In genomic region chrX:125005863-125006262, GRCh38 we compare ENCODE assay signal across 23 cellular contexts. TPM values are rescaled to one million over a fixed set of nuclear protein-coding genes. Genes with fewer than 3 reads are reported as not detected.
DNase-seq lines count a peak whose midpoint lies in the region; ATAC-seq, FAIRE-seq and TF ChIP-seq lines count a peak whose summit lies in the region.
"Had no signal": no experiment of that assay in that cellular context is flagged by ENCODE, and none has a peak within 500 bp of the region (broad histone marks: within the 10 kb centered on the region; RNA-seq: fewer than 3 reads in every experiment).

No MANE protein-coding gene starts in this region.

- H3K9me3 ChIP-seq in kidney (ENCODE audit: control insufficient read depth in 1 of 2, low read length in 2 of 2) (no peaks in the 10 kb centered on the region), neuronal stem cell (replicated peaks in 1 of 2; ENCODE audit: control insufficient read depth in 2 of 2, insufficient read depth in 1 of 2, low read depth in 1 of 2, low read length in 2 of 2) (no peaks in the 10 kb centered on the region), spleen (peaks cover 0 to 5% (median 0%) of the 10 kb centered on the region in 8 donors)
- H3K9me3 ChIP-seq: BLaER1, Caco-2 had no signal

- no peak for ATAC-seq in HG03108 (IDR thresholded peaks at IDR 0.05; ENCODE audit: unreplicated experiment)
- no peak for ATAC-seq in GM21423 (IDR thresholded peaks at IDR 0.05; ENCODE audit: unreplicated experiment)
- no peak for ATAC-seq in GM21360 (IDR thresholded peaks at IDR 0.05; ENCODE audit: unreplicated experiment)
- ATAC-seq: CD8-positive, alpha-beta T cell; GM12878 had no signal

- H2AK5ac ChIP-seq in neuronal stem cell (ENCODE audit: low read depth, low read length): no peak overlapping the region

- H3K4me1 ChIP-seq in kidney (ENCODE audit: control insufficient read depth in 1 of 2, insufficient read depth in 1 of 2, low read depth in 1 of 2, low read length in 2 of 2): no peaks in the 10 kb centered on the region
- no peaks in the 10 kb centered on the region for H3K4me1 ChIP-seq in neuronal stem cell (ENCODE audit: control insufficient read depth in 2 of 2, insufficient read depth in 1 of 2, low read depth in 1 of 2, low read length in 2 of 2)
- H3K4me1 ChIP-seq in spleen: no peaks in the 10 kb centered on the region
- H3K4me1 ChIP-seq: BLaER1, Caco-2 had no signal

- intact Hi-C loops in kidney (cut with DNase I): no loop called here
- intact Hi-C loops in spleen (cut with DNase I; ENCODE audit: low total_unique reads): no loop called here

- H3K4me2 ChIP-seq in neuronal stem cell (ENCODE audit: insufficient read depth, low read length, poor library complexity, severe bottlenecking): no peak overlapping the region
- H3K4me2 ChIP-seq: BLaER1 had no signal

- no peak overlapping the region for H2BK15ac ChIP-seq in neuronal stem cell (ENCODE audit: low read length)

- no peak overlapping the region for H2BK12ac ChIP-seq in neuronal stem cell (ENCODE audit: low read length)

- no peak overlapping the region for H2AFZ ChIP-seq in neuronal stem cell (ENCODE audit: low read length)

- H4K91ac ChIP-seq in neuronal stem cell (ENCODE audit: low read depth, low read length, poor library complexity): no peak overlapping the region

- H3K14ac ChIP-seq in neuronal stem cell (ENCODE audit: low read length): no peak overlapping the region

- DNase-seq in ELF-1 (ENCODE audit: low read depth, low spot score) (peak; percentile 3), kidney (peak; percentile 22), neuronal stem cell (ENCODE audit: low spot score) (no peak), spleen (peak; percentile 49)
- DNase-seq: Caco-2; CD4-positive, CD25-positive, alpha-beta regulatory T cell; CD8-positive, alpha-beta T cell; DMS153; DND-41; GDM1; GOT3; HCEC 1CT had no signal

- no peaks in the 10 kb centered on the region for H3K79me1 ChIP-seq in neuronal stem cell (ENCODE audit: low read depth, low read length)

- no peak overlapping the region for H3K4me3 ChIP-seq in kidney (ENCODE audit: low read length in 2 of 2)
- no peak overlapping the region for H3K4me3 ChIP-seq in neuronal stem cell (ENCODE audit: low read length in 2 of 2)
- no peak overlapping the region for H3K4me3 ChIP-seq in spleen
- H3K4me3 ChIP-seq: BLaER1, GM12878 had no signal

- no peak for TF ChIP-seq POLR2A in spleen (IDR thresholded peaks at IDR 0.05)

- no peak overlapping the region for H2BK5ac ChIP-seq in neuronal stem cell (ENCODE audit: low read length)

- TF ChIP-seq CTCF in kidney (IDR thresholded peaks at IDR 0.05; ENCODE audit: borderline replicate concordance, extremely low read depth, insufficient read depth) (no peak), spleen (IDR thresholded peaks at IDR 0.05 in 8 of 11, conservative IDR thresholded peaks at IDR 0.05 in 3 of 11) (no peak)

- H3K36me3 ChIP-seq in kidney (ENCODE audit: control insufficient read depth in 1 of 2, insufficient read depth in 2 of 2, low read length in 2 of 2) (no peaks in the 10 kb centered on the region), neuronal stem cell (replicated peaks in 1 of 2; ENCODE audit: control insufficient read depth in 2 of 2, insufficient read depth in 2 of 2, low read length in 2 of 2) (no peaks in the 10 kb centered on the region), spleen (no peaks in the 10 kb centered on the region)
- H3K36me3 ChIP-seq: BLaER1 had no signal

- no peak overlapping the region for H3K18ac ChIP-seq in neuronal stem cell (ENCODE audit: low read length)

- H3K9ac ChIP-seq in kidney (ENCODE audit: low read length in 2 of 2) (no peak overlapping the region), neuronal stem cell (ENCODE audit: low read depth, low read length, poor library complexity) (peak overlapping the region; percentile 21)
- H3K9ac ChIP-seq: BLaER1 had no signal

- no peak overlapping the region for H2BK120ac ChIP-seq in neuronal stem cell (ENCODE audit: low read depth, low read length)

- no peak for FAIRE-seq in kidney (lab: Jason Lieb, UNC)
- FAIRE-seq: A204.1, GM12878, H54 had no signal

- H3K4ac ChIP-seq in neuronal stem cell (ENCODE audit: low read length): no peak overlapping the region

- H3K23ac ChIP-seq in neuronal stem cell (ENCODE audit: low read depth, low read length, poor library complexity): no peak overlapping the region

- H3K27ac ChIP-seq in kidney (ENCODE audit: low read depth in 2 of 2, low read length in 2 of 2) (no peak overlapping the region), neuronal stem cell (replicated peaks; ENCODE audit: low read length) (no peak overlapping the region), spleen (no peak overlapping the region)
- H3K27ac ChIP-seq: 22Rv1, BLaER1, C4-2B had no signal

- H4K8ac ChIP-seq in neuronal stem cell (ENCODE audit: low read depth, low read length): no peak overlapping the region

- WGBS in neuronal stem cell (ENCODE audit: extremely low coverage in 2 of 2, insufficient read length in 2 of 2, insufficient replicate concordance in 1 of 2), 2 donors: no CpG with 5 or more reads among the region's 4 CpGs
- 42 to 67% (median 63%) methylated on average over 4 of the region's 4 CpGs for WGBS in spleen, 5 donors

- H3K27me3 ChIP-seq in neuronal stem cell (ENCODE audit: control insufficient read depth in 3 of 3, insufficient read depth in 3 of 3, low read depth in 1 of 3, low read length in 3 of 3) (no peaks in the 10 kb centered on the region), spleen (replicated peaks in 1 of 7) (no peaks in the 10 kb centered on the region)

RNA-seq across cellular contexts. Expression of gene TENM1, which starts 42.2 kb away (rescaled TPM):
- 3.6 TPM for total RNA-seq in kidney
- 0.75 TPM for polyA plus RNA-seq in kidney (ENCODE audit: insufficient read depth, low read depth, low replicate concordance)
- 0.66 TPM for polyA plus RNA-seq in neuronal stem cell (2013, experiment 1 of 2)
- polyA plus RNA-seq in neuronal stem cell (2013, experiment 2 of 2): 0.60 TPM
- 1 to 10 TPM in 3 of 7 donors, under 1 TPM in 4; 0.52 to 4.9 (median 0.73) TPM for total RNA-seq in spleen
- under 1 TPM; 0.16 to 0.24 (median 0.23) TPM for polyA plus RNA-seq in spleen
- total RNA-seq: B cell had no signal
- polyA plus RNA-seq: AG04450 had no signal
